Comparison of ENCODE assay signal across 1 cellular context in genomic region chr7:76302299-76303056, GRCh38.
TF ChIP-seq lines count a peak whose summit lies in the region.

HSPB1 (plus strand) TSS chr7:76302673; CDS start chr7:76302713, 40 bp downstream.

TF ChIP-seq in K562, 482 proteins besides CTCF, POLR2A, EP300 and RAD21 (continued from another document and continues in another):
- TF ChIP-seq RREB1 (CRISPR knock-in tag; IDR thresholded peaks at IDR 0.05) (0 out of 2 replicates have a peak, but pooled peaks have one; percentile 15), POLR2G (IDR thresholded peaks at IDR 0.05; ENCODE audit: low read depth, low read length) (peak; percentile 99), CREB3 (tag; conservative IDR thresholded peaks at IDR 0.05; ENCODE audit: low read depth) (no peak), FOS (IDR thresholded peaks at IDR 0.05; ENCODE audit: extremely low read depth, insufficient read length) (no peak), GTF3C2 (IDR thresholded peaks at IDR 0.05; ENCODE audit: borderline replicate concordance, extremely low read depth, insufficient read length) (no peak), RFX1 (IDR thresholded peaks at IDR 0.05) (no peak), TSHZ1 (CRISPR knock-in tag; IDR thresholded peaks at IDR 0.05) (no peak), YY1 (IDR thresholded peaks at IDR 0.05; ENCODE audit: borderline replicate concordance in 1 of 3, control insufficient read depth in 1 of 3, extremely low read depth in 1 of 3, insufficient read depth in 3 of 3, insufficient read length in 1 of 3, insufficient replicate concordance in 2 of 3, low read depth in 1 of 3, low read length in 2 of 3) (peak in 1 of 3 experiments; percentile 26), BDP1 (IDR thresholded peaks at IDR 0.05; ENCODE audit: insufficient read depth, insufficient read length) (no peak), ETS1 (conservative IDR thresholded peaks at IDR 0.05; ENCODE audit: control insufficient read depth, low read depth, low read length) (0 out of 2 replicates have a peak, but pooled peaks have one; percentile 64), ZBTB43 (CRISPR knock-in tag; IDR thresholded peaks at IDR 0.05) (0 out of 2 replicates have a peak, but pooled peaks have one; percentile 9), RERE (CRISPR knock-in tag; IDR thresholded peaks at IDR 0.05; ENCODE audit: borderline replicate concordance) (no peak; the same call in 1 of the 2 replicates), ZBTB9 (CRISPR knock-in tag; IDR thresholded peaks at IDR 0.05) (peak; percentile 43; the same call in 1 of the 2 replicates), FOXM1 (IDR thresholded peaks at IDR 0.05; ENCODE audit: low read depth) (peak; percentile 30; the same call in 1 of the 2 replicates), FOXM1 (CRISPR knock-in tag; IDR thresholded peaks at IDR 0.05; ENCODE audit: low read depth) (peak; percentile 12; the same call in 1 of the 2 replicates), NELFE (IDR thresholded peaks at IDR 0.05; ENCODE audit: insufficient read depth, insufficient read length) (peak; percentile 38), ZBTB12 (CRISPR knock-in tag; IDR thresholded peaks at IDR 0.05) (no peak), SUPT5H (IDR thresholded peaks at IDR 0.05) (peak; percentile 82), MNT (conservative IDR thresholded peaks at IDR 0.05) (peak in 1 of 2 experiments; percentile 67; a peak in 2 of 4 replicates)
